In genomic region chr5:138926257-138926656, GRCh38 we compare ENCODE assay signal across 18 cellular contexts. TPM values are rescaled to one million over a fixed set of nuclear protein-coding genes. Genes with fewer than 3 reads are reported as not detected.
"Had no signal": no experiment of that assay in that cellular context is flagged by ENCODE, and none has a peak within 500 bp of the region (broad histone marks: within the 10 kb centered on the region; RNA-seq: fewer than 3 reads in every experiment).

No MANE protein-coding gene starts in this region.

- H3K27ac Mint-ChIP-seq: activated CD4-positive, alpha-beta memory T cell treated with anti-CD3 and anti-CD28 coated beads for 36 hours; activated T-helper 2 cell treated with anti-CD3 and anti-CD28 coated beads, Interferon-gamma antibody, Interleukin-2, Interleukin-4, amounts not matched to agents 10 μg/mL and 5 μg/mL and 100 μg/mL, durations not matched to agents 14 hours and 24 hours and 36 hours; stimulated activated memory B cell treated with anti-CD40 and anti-IgM and Interleukin-4, amounts not matched to agents 10 μg/mL and 1 μg/mL and 100 μg/mL, for 72 hours; T-helper 2 cell treated with Interferon-gamma antibody and Interleukin-4, amounts not matched to agents 5 μg/mL and 100 μg/mL, for 36 hours had no signal

- H3K27me3 ChIP-seq: cardiac muscle cell, heart left ventricle, pancreas, sigmoid colon, tibial artery, uterus had no signal

- H3K4me1 ChIP-seq: uterus had no signal

- H3K9me3 ChIP-seq: heart left ventricle, mucosa of descending colon, pancreas, sigmoid colon, tibial artery, uterus had no signal

- H3K4me3 ChIP-seq: cardiac muscle cell, heart left ventricle, mucosa of descending colon, pancreas, sigmoid colon, tibial artery, uterus had no signal

- H3K27ac ChIP-seq: cardiac muscle cell, pancreas, sigmoid colon, tibial artery, uterus had no signal

- H3K27me3 Mint-ChIP-seq: activated CD4-positive, alpha-beta memory T cell treated with anti-CD3 and anti-CD28 coated beads for 36 hours; naive B cell; stimulated activated memory B cell treated with anti-CD40 and anti-IgM and Interleukin-4, amounts not matched to agents 10 μg/mL and 1 μg/mL and 100 μg/mL, for 72 hours had no signal

- H3K4me3 Mint-ChIP-seq: activated CD4-positive, alpha-beta memory T cell treated with anti-CD3 and anti-CD28 coated beads for 36 hours; stimulated activated memory B cell treated with anti-CD40 and anti-IgM and Interleukin-4, amounts not matched to agents 10 μg/mL and 1 μg/mL and 100 μg/mL, for 72 hours; T-helper 2 cell treated with Interferon-gamma antibody and Interleukin-4, amounts not matched to agents 5 μg/mL and 100 μg/mL, for 36 hours had no signal

- ATAC-seq: pancreas; stimulated activated memory B cell treated with anti-CD40 and anti-IgM and Interleukin-4, amounts not matched to agents 10 μg/mL and 1 μg/mL and 100 μg/mL, for 72 hours had no signal

- H3K4me1 Mint-ChIP-seq: stimulated activated memory B cell treated with anti-CD40 and anti-IgM and Interleukin-4, amounts not matched to agents 10 μg/mL and 1 μg/mL and 100 μg/mL, for 72 hours had no signal

- H3K9me3 Mint-ChIP-seq: activated CD4-positive, alpha-beta memory T cell treated with anti-CD3 and anti-CD28 coated beads for 36 hours; activated T-helper 2 cell treated with anti-CD3 and anti-CD28 coated beads, Interferon-gamma antibody, Interleukin-2, Interleukin-4, amounts not matched to agents 10 μg/mL and 5 μg/mL and 100 μg/mL, durations not matched to agents 14 hours and 24 hours and 36 hours; naive B cell; stimulated activated memory B cell treated with anti-CD40 and anti-IgM and Interleukin-4, amounts not matched to agents 10 μg/mL and 1 μg/mL and 100 μg/mL, for 72 hours; T-helper 2 cell treated with Interferon-gamma antibody and Interleukin-4, amounts not matched to agents 5 μg/mL and 100 μg/mL, for 36 hours had no signal

- DNase-seq: activated CD4-positive, alpha-beta memory T cell treated with anti-CD3 and anti-CD28 coated beads for 36 hours; activated CD4-positive, alpha-beta T cell treated with anti-CD3 and anti-CD28 coated beads for 4 hours; activated naive CD4-positive, alpha-beta T cell treated with Interleukin-2 at 50 U/mL for 16 hours; activated T-cell treated with anti-CD3 and anti-CD28 coated beads, Interleukin-2, amount 50 U/mL, for 1 hour; erythroblast; heart left ventricle; left ventricle myocardium superior; mucosa of descending colon; naive B cell; sigmoid colon; stimulated activated CD4-positive, alpha-beta T cell treated with anti-CD3 and anti-CD28 coated beads, Interleukin-4, amount 100 ng/mL, for 4 hours; tibial artery; uterus had no signal

- H3K36me3 ChIP-seq: uterus had no signal

RNA-seq across cellular contexts. Expression of gene LRRTM2, which starts 51.1 kb away (rescaled TPM):
- total RNA-seq: cardiac muscle cell had no signal
